Comparison of ENCODE assay signal across 10 cellular contexts in the genomic region with DNA sequence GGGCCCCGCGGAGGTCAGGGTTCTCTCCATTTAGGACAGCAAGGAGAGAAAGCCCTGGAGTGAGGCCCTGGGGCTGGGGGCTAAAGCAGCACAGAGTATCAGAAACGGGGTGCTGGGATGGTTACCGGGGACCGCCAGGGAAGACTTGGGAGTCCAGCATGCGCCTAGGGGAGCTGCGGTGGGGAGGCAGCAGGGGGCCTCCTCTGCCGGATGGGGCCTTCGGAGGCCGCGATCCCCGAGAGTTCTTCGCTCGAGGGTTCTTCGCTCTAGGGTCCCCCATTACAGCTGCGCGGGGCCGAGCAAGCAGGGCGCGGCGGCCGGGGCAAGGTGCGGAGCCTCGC. TPM values are rescaled to one million over a fixed set of nuclear protein-coding genes. Genes with fewer than 3 reads are reported as not detected.
A peak's percentile ranks its signal among the peaks of the same experiment; 100 is the strongest.
DNase-seq lines count a peak whose midpoint lies in the region; ATAC-seq and TF ChIP-seq lines count a peak whose summit lies in the region.
"Had no signal": no experiment of that assay in that cellular context is flagged by ENCODE, and none has a peak within 500 bp of the region (broad histone marks: within the 10 kb centered on the region; RNA-seq: fewer than 3 reads in every experiment).

No MANE protein-coding gene starts in this region.

- H4K20me1 ChIP-seq in GM23248 (ENCODE audit: insufficient read depth) = no peaks in the 10 kb centered on the region

- H2AFZ ChIP-seq in GM23248 = 0 out of 2 replicates have a peak overlapping the region, but pooled peaks have one; percentile 38

- H3K79me2 ChIP-seq in GM23248 (ENCODE audit: insufficient read depth) = no peaks in the 10 kb centered on the region

- peaks cover 32 to 42% (median 35%) of the 10 kb centered on the region in 3 donors for H3K4me1 Mint-ChIP-seq in T-cell

- H3K9me3 ChIP-seq in GM23248 (ENCODE audit: low read depth) = no peaks in the 10 kb centered on the region

- no peak for TF ChIP-seq CTCF in fibroblast of the aortic adventitia (IDR thresholded peaks at IDR 0.05; ENCODE audit: insufficient read depth, low read length)
- no peak for TF ChIP-seq CTCF in retinal pigment epithelial cell (conservative IDR thresholded peaks at IDR 0.05; ENCODE audit: low read depth, low read length)

- H3K9me3 Mint-ChIP-seq in T-cell = no peaks in the 10 kb centered on the region

- no peak overlapping the region for H3K9ac ChIP-seq in GM23248

- peak in 2 of 4 experiments; percentile 25 to 37 for ATAC-seq in T-cell (replicated peaks in 1 of 4)
- ATAC-seq in HG03280 (IDR thresholded peaks at IDR 0.05; ENCODE audit: unreplicated experiment) = no peak
- no peak for ATAC-seq in GM19328 (IDR thresholded peaks at IDR 0.05; ENCODE audit: unreplicated experiment)
- ATAC-seq in GM21619 (IDR thresholded peaks at IDR 0.05; ENCODE audit: unreplicated experiment) = no peak

- H3K27me3 Mint-ChIP-seq in T-cell = peaks cover 0 to 3% of the 10 kb centered on the region in 2 donors

- no peaks in the 10 kb centered on the region for H3K4me1 ChIP-seq in GM23248 (ENCODE audit: insufficient read depth)

- H3K4me3 ChIP-seq in GM23248 = peak overlapping the region; percentile 52; the same call in 1 of the 2 replicates
- H3K4me3 ChIP-seq in fibroblast of the aortic adventitia (ENCODE audit: low read depth, low read length) = peak overlapping the region; percentile 53
- peak overlapping the region; percentile 57 for H3K4me3 ChIP-seq in retinal pigment epithelial cell (ENCODE audit: low read length)

- in situ Hi-C loops in GM23248 (cut with MboI) = no loop called here

- CTCF ChIA-PET in T-cell (lab: Charles Lee) = interaction anchor here in 1 of 2 donors (1.2 kb wide), 1 partner anchor 90 kb away, joined by 3 read pairs; no protein-coding TSS in a partner anchor

- H3K36me3 ChIP-seq in GM23248 (ENCODE audit: low read depth) = no peaks in the 10 kb centered on the region

- H3F3A ChIP-seq in GM23248 (ENCODE audit: insufficient read depth) = no peaks in the 10 kb centered on the region

- no peak overlapping the region for H3K27ac ChIP-seq in GM23248

- H3K36me3 Mint-ChIP-seq in T-cell = peaks cover 4% of the 10 kb centered on the region

- no peak overlapping the region for H3K4me2 ChIP-seq in GM23248 (ENCODE audit: unreplicated experiment)

- peaks cover 18% of the 10 kb centered on the region for H3K27me3 ChIP-seq in GM23248 (replicated peaks; ENCODE audit: insufficient read depth)

- H3K27ac Mint-ChIP-seq in T-cell = peak overlapping the region in 1 of 2 donors; percentile 82

- no peaks in the 10 kb centered on the region for H3K9me2 ChIP-seq in GM23248 (ENCODE audit: insufficient read depth)

- H3K4me3 Mint-ChIP-seq in T-cell = peak overlapping the region; percentile 71 to 89 (median 72)

- DNase-seq in GM23248 (no peak), T-cell (peak in 4 of 34 experiments; percentile 10 to 40 (median 31)), fibroblast of the aortic adventitia (ENCODE audit: low read depth) (no peak), retinal pigment epithelial cell (ENCODE audit: low read depth) (no peak), NOMO-1 treated with DMSO at 0.1 percent for 48 hours (lab: John Stamatoyannopoulos, UW; ENCODE audit: unreplicated experiment) (no peak)
- DNase-seq: activated CD4-positive, alpha-beta T cell treated with anti-CD3 and anti-CD28 coated beads for 1 hour; NCI-H2227 treated with DMSO at 0.1 percent for 48 hours had no signal

- POLR2A ChIA-PET in T-cell (lab: Charles Lee) = no interaction called here

- 30 to 34% methylated on average over 8 to 24 of the region's 24 CpGs for WGBS in GM23248 (ENCODE audit: low coverage in 1 of 2, low lambda C conversion rate in 2 of 2, missing lambda C conversion rate in 2 of 2), 2 experiments

RNA-seq across cellular contexts. Expression of gene APBA2, which starts 0.5 kb away (rescaled TPM):
- 0.65 and 1.1 TPM in 2 replicates for total RNA-seq in GM23248 (2014; rRNA removed; shearing (Covaris generic))
- polyA plus RNA-seq in GM23248 (2016; fragmentation: Nextera tagmentation; extraction: Ambion mirVana) = 0.23 and 0.46 TPM in 2 replicates
- 100 to 1,000 TPM in 2 of 5 donors, 10 to 100 TPM in 3; 78.9 to 118 (median 94.9) TPM for total RNA-seq in T-cell
- 1.8 and 4.3 TPM in 2 replicates for total RNA-seq in fibroblast of the aortic adventitia (ENCODE audit: low replicate concordance)

RNA-seq across cellular contexts. Expression of gene GOLGA6L7, which starts 36.8 kb away (rescaled TPM):
- not detected in 2 replicates for total RNA-seq in GM23248 (2014; rRNA removed; shearing (Covaris generic))
- not detected in 2 replicates for polyA plus RNA-seq in GM23248 (2016; fragmentation: Nextera tagmentation; extraction: Ambion mirVana)
- total RNA-seq in T-cell (not detected), fibroblast of the aortic adventitia (ENCODE audit: low replicate concordance) (not detected in 2 replicates)

Comparison
In these comparisons a context has a peak if more than half of its experiments do, and no peak if none do; other contexts are left out.
1. RNA of gene APBA2, which starts 0.5 kb away (total RNA-seq): 78.9 to 118 TPM in T-cell; 1.8 to 4.3 TPM in fibroblast of the aortic adventitia and 0.65 to 1.1 TPM in GM23248; every median in the first group is over 10 times any median in the second.
2. Peak in every context shown above with its lines, with median percentiles within 50 percentile points of each other: H3K4me3 ChIP-seq.